In genomic region chr6:119630561-119631192, GRCh38 we compare ENCODE assay signal across 23 cellular contexts.
"Had no signal": no experiment of that assay in that cellular context is flagged by ENCODE, and none has a peak within 500 bp of the region (broad histone marks: within the 10 kb centered on the region; RNA-seq: fewer than 3 reads in every experiment).

No MANE protein-coding gene starts in this region.

- H3K9me3 ChIP-seq: SJSA1 had no signal

- FAIRE-seq: RCC 7860 had no signal

- H3K36me3 ChIP-seq: SJSA1 had no signal

- DNase-seq: KBM-7, MV-4-11, NCI-H1092, NCI-H1105 treated with DMSO at 0.1 percent for 48 hours, NCI-H1417 treated with DMSO at 0.1 percent for 48 hours, NCI-H146, NCI-H1694 treated with DMSO at 0.1 percent for 48 hours, NCI-H1930, NCI-H2081 treated with DMSO at 0.1 percent for 48 hours, NCI-H2171, NCI-H226, NCI-H446, NCI-H510A, NCI-H524 treated with DMSO at 0.1 percent for 48 hours, NCI-H69, NCI-H774, Right ventricle myocardium superior, RPMI8226, SIG-M5 had no signal

- H3K27ac ChIP-seq: HL-60, SJSA1, SK-N-MC had no signal

- H3K4me1 ChIP-seq: SJSA1 had no signal

- H3K27me3 ChIP-seq: SJSA1 had no signal

- H3K4me3 ChIP-seq: SJSA1, SK-N-MC had no signal
